Comparison of ENCODE assay signal across 1 cellular context in the genomic region with DNA sequence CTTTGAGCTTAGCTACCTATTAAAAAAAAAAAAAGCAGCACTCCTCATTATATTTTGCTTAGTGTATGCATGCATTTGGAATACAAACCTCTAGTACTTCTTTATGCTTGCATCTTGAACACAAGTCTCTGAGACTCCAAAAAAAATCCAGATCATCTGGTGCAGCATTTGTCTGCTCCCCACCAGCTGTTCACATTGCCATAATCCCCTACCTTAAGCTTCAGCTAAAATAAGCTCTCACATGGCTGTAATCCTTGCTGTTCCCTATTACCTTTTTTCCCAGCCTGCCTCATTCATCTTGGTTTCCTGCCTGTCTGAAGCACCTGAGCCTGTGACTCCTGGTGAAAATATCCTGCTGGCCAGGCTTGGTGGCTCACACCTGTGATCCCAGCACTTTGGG.
TF ChIP-seq lines count a peak whose summit lies in the region.

No MANE protein-coding gene starts in this region.

TF ChIP-seq in K562, 482 proteins besides CTCF, POLR2A, EP300 and RAD21:
- TF ChIP-seq ZNF212 (CRISPR knock-in tag; IDR thresholded peaks at IDR 0.05) = no peak
- no peak for TF ChIP-seq SOX6 (IDR thresholded peaks at IDR 0.05)
- TF ChIP-seq U2AF2 (optimal IDR thresholded peaks at IDR 0.05; ENCODE audit: low read depth, low read length) = no peak
